ENCODE assay signal across 10 cellular contexts in genomic region chr12:124852329-124852831, GRCh38. TPM values are rescaled to one million over a fixed set of nuclear protein-coding genes. Genes with fewer than 3 reads are reported as not detected.
A peak's percentile ranks its signal among the peaks of the same experiment; 100 is the strongest.
DNase-seq lines count a peak whose midpoint lies in the region; ATAC-seq lines count a peak whose summit lies in the region.
"Had no signal": no experiment of that assay in that cellular context is flagged by ENCODE, and none has a peak within 500 bp of the region (broad histone marks: within the 10 kb centered on the region; RNA-seq: fewer than 3 reads in every experiment).

No MANE protein-coding gene starts in this region.

- peak; percentile 62 for DNase-seq in AG08395 (ENCODE audit: low spot score)
- peak; percentile 92 for DNase-seq in NOMO-1 treated with dmso at 0.1 percent for 144 hours (lab: John Stamatoyannopoulos, UW; ENCODE audit: unreplicated experiment)
- peak; percentile 30 for DNase-seq in fibroblast of peridontal ligament (ENCODE audit: extremely low read depth)
- DNase-seq in natural killer cell treated with Interleukin-12 subunit alpha and Interleukin-12 subunit beta and Interleukin-15 and Interleukin-18, amount 100 ng/mL, for 72 hours (ENCODE audit: low spot score): peak; percentile 67
- no peak for DNase-seq in OCI-M1 (lab: John Stamatoyannopoulos, UW)
- no peak for DNase-seq in NCI-H146 (lab: John Stamatoyannopoulos, UW)
- DNase-seq: NCI-H2081; stimulated activated CD4-positive, alpha-beta T cell treated with anti-CD3 and anti-CD28 coated beads, Interleukin-1b, Interleukin-23, amount 100 ng/mL, for 48 hours had no signal

- peaks cover 0 to 4% of the 10 kb centered on the region in 2 donors for H3K27me3 Mint-ChIP-seq in natural killer cell treated with Interleukin-12 subunit alpha and Interleukin-12 subunit beta and Interleukin-15 and Interleukin-18, amount 100 ng/mL, for 72 hours

- ATAC-seq in natural killer cell treated with Interleukin-12 subunit alpha and Interleukin-12 subunit beta and Interleukin-15 and Interleukin-18, amount 100 ng/mL, for 72 hours: peak; percentile 74 to 86
- ATAC-seq in HG02884 (IDR thresholded peaks at IDR 0.05; ENCODE audit: unreplicated experiment) (no peak), GM21423 (IDR thresholded peaks at IDR 0.05; ENCODE audit: unreplicated experiment) (no peak)

- H3K27ac Mint-ChIP-seq in natural killer cell treated with Interleukin-12 subunit alpha and Interleukin-12 subunit beta and Interleukin-15 and Interleukin-18, amount 100 ng/mL, for 72 hours: peak overlapping the region; percentile 78 to 84

- no peaks in the 10 kb centered on the region for H3K36me3 Mint-ChIP-seq in natural killer cell treated with Interleukin-12 subunit alpha and Interleukin-12 subunit beta and Interleukin-15 and Interleukin-18, amount 100 ng/mL, for 72 hours

- H3K4me1 Mint-ChIP-seq in natural killer cell treated with Interleukin-12 subunit alpha and Interleukin-12 subunit beta and Interleukin-15 and Interleukin-18, amount 100 ng/mL, for 72 hours (ENCODE audit: low read depth in 2 of 2): peaks cover 18 to 32% of the 10 kb centered on the region in 2 donors

- no peaks in the 10 kb centered on the region for H3K9me3 Mint-ChIP-seq in natural killer cell treated with Interleukin-12 subunit alpha and Interleukin-12 subunit beta and Interleukin-15 and Interleukin-18, amount 100 ng/mL, for 72 hours

- peak overlapping the region; percentile 57 for H3K4me3 Mint-ChIP-seq in natural killer cell treated with Interleukin-12 subunit alpha and Interleukin-12 subunit beta and Interleukin-15 and Interleukin-18, amount 100 ng/mL, for 72 hours

RNA-seq across cellular contexts. Expression of gene SCARB1, which starts 11.3 kb away (rescaled TPM):
- total RNA-seq in natural killer cell treated with Interleukin-12 subunit alpha and Interleukin-12 subunit beta and Interleukin-15 and Interleukin-18, amount 100 ng/mL, for 72 hours: 10 to 100 TPM in 1 of 2 donors, 1 to 10 TPM in 1; 10.0 to 45.6 TPM

Comparison
In these comparisons a context has a peak if more than half of its experiments do, and no peak if none do; other contexts are left out.
1. DNase-seq: peak in AG08395 (single experiment), NOMO-1 treated with dmso at 0.1 percent for 144 hours (single experiment), fibroblast of peridontal ligament (single experiment) and natural killer cell treated with Interleukin-12 subunit alpha and Interleukin-12 subunit beta and Interleukin-15 and Interleukin-18, amount 100 ng/mL, for 72 hours (single experiment); none in OCI-M1 (single experiment) and NCI-H146 (single experiment).
2. ATAC-seq: peak in natural killer cell treated with Interleukin-12 subunit alpha and Interleukin-12 subunit beta and Interleukin-15 and Interleukin-18, amount 100 ng/mL, for 72 hours (2 of 2); none in HG02884 (single experiment) and GM21423 (single experiment).